22 cellular contexts compared by ENCODE assay signal in genomic region chr12:132583736-132584135, GRCh38. TPM values are rescaled to one million over a fixed set of nuclear protein-coding genes. Genes with fewer than 3 reads are reported as not detected.
DNase-seq lines count a peak whose midpoint lies in the region; ATAC-seq and TF ChIP-seq lines count a peak whose summit lies in the region.
"Had no signal": no experiment of that assay in that cellular context is flagged by ENCODE, and none has a peak within 500 bp of the region (broad histone marks: within the 10 kb centered on the region; RNA-seq: fewer than 3 reads in every experiment).

No MANE protein-coding gene starts in this region.

- H3K36me3 Mint-ChIP-seq in HFFc6 (ENCODE audit: low read depth) (peaks cover 4% of the 10 kb centered on the region), type B pancreatic cell (peaks cover 12% of the 10 kb centered on the region)
- peaks cover 10% of the 10 kb centered on the region for H3K36me3 Mint-ChIP-seq in activated T-helper 17 cell treated with anti-CD3 and anti-CD28 coated beads, Interleukin-2, amount 50 U/mL, for 72 hours (ENCODE audit: low read depth)
- no peaks in the 10 kb centered on the region for H3K36me3 Mint-ChIP-seq in natural killer cell treated with Interleukin-12 subunit alpha and Interleukin-12 subunit beta and Interleukin-15 and Interleukin-18, amount 100 ng/mL, for 72 hours

- H3K9me3 Mint-ChIP-seq in HFFc6 = no peaks in the 10 kb centered on the region; the same call in 1 of the 2 replicates
- H3K9me3 Mint-ChIP-seq in type B pancreatic cell = no peaks in the 10 kb centered on the region
- no peaks in the 10 kb centered on the region for H3K9me3 Mint-ChIP-seq in activated T-helper 17 cell treated with anti-CD3 and anti-CD28 coated beads, Interleukin-2, amount 50 U/mL, for 72 hours
- H3K9me3 Mint-ChIP-seq in natural killer cell treated with Interleukin-12 subunit alpha and Interleukin-12 subunit beta and Interleukin-15 and Interleukin-18, amount 100 ng/mL, for 72 hours = no peaks in the 10 kb centered on the region
- H3K9me3 Mint-ChIP-seq: CD8-positive, alpha-beta memory T cell had no signal

- no peak for ATAC-seq in activated T-helper 17 cell treated with anti-CD3 and anti-CD28 coated beads, Interleukin-2, amount 50 U/mL, for 72 hours (replicated peaks)
- ATAC-seq in aorta (ENCODE audit: low FRiP score) = no peak
- no peak for ATAC-seq in natural killer cell treated with Interleukin-12 subunit alpha and Interleukin-12 subunit beta and Interleukin-15 and Interleukin-18, amount 100 ng/mL, for 72 hours
- ATAC-seq: left colon had no signal

- no peak overlapping the region for H3K27ac ChIP-seq in aorta (ENCODE audit: low read depth in 1 of 2, low read length in 2 of 2)
- H3K27ac ChIP-seq: hepatocyte, neutrophil, thoracic aorta had no signal

- no peaks in the 10 kb centered on the region for H3K4me1 ChIP-seq in aorta (ENCODE audit: control insufficient read depth in 1 of 2, insufficient read depth in 2 of 2, low read length in 2 of 2)

- DNase-seq in HFFc6 (no peak), ecto neural progenitor cell (ENCODE audit: low spot score) (peak; percentile 75), iris pigment epithelial cell (ENCODE audit: low read depth) (peak; percentile 32), type B pancreatic cell (ENCODE audit: extremely low spot score, unreplicated experiment) (no peak), aorta (no peak)
- no peak for DNase-seq in natural killer cell treated with Interleukin-12 subunit alpha and Interleukin-12 subunit beta and Interleukin-15 and Interleukin-18, amount 100 ng/mL, for 72 hours (ENCODE audit: low spot score)
- DNase-seq: activated CD4-positive, alpha-beta T cell treated with anti-CD3 and anti-CD28 coated beads, Interleukin-2, amount 50 U/mL, for 48 hours; activated naive CD4-positive, alpha-beta T cell treated with Interleukin-2 at 50 U/mL for 16 hours; activated T-cell treated with anti-CD3 and anti-CD28 coated beads for 4 hours; CD8-positive, alpha-beta memory T cell; DMS79 treated with DMSO at 0.1 percent for 48 hours; left colon; NCI-H1417; NCI-H526 treated with DMSO at 0.1 percent for 48 hours; OCI-M1; SHP77 treated with DMSO at 0.1 percent for 48 hours had no signal

- intact Hi-C loops in aorta (cut with DNase I) = no loop called here

- H3K4me3 Mint-ChIP-seq in HFFc6 (peak overlapping the region; percentile 52; the same call in 1 of the 2 replicates), type B pancreatic cell (peak overlapping the region; percentile 17)
- no peak overlapping the region for H3K4me3 Mint-ChIP-seq in activated T-helper 17 cell treated with anti-CD3 and anti-CD28 coated beads, Interleukin-2, amount 50 U/mL, for 72 hours
- no peak overlapping the region for H3K4me3 Mint-ChIP-seq in natural killer cell treated with Interleukin-12 subunit alpha and Interleukin-12 subunit beta and Interleukin-15 and Interleukin-18, amount 100 ng/mL, for 72 hours
- H3K4me3 Mint-ChIP-seq: CD8-positive, alpha-beta memory T cell had no signal

- no peak overlapping the region for H3K27ac Mint-ChIP-seq in HFFc6
- peak overlapping the region; percentile 71 for H3K27ac Mint-ChIP-seq in type B pancreatic cell
- no peak overlapping the region for H3K27ac Mint-ChIP-seq in activated T-helper 17 cell treated with anti-CD3 and anti-CD28 coated beads, Interleukin-2, amount 50 U/mL, for 72 hours
- H3K27ac Mint-ChIP-seq in natural killer cell treated with Interleukin-12 subunit alpha and Interleukin-12 subunit beta and Interleukin-15 and Interleukin-18, amount 100 ng/mL, for 72 hours = no peak overlapping the region
- H3K27ac Mint-ChIP-seq: CD8-positive, alpha-beta memory T cell had no signal

- H3K4me3 ChIP-seq in aorta (ENCODE audit: low read length in 2 of 2) = no peak overlapping the region
- H3K4me3 ChIP-seq: hepatocyte, thoracic aorta had no signal

- TF ChIP-seq CTCF in HFFc6 (IDR thresholded peaks at IDR 0.05) (no peak), type B pancreatic cell (conservative IDR thresholded peaks at IDR 0.05) (no peak)

- no peaks in the 10 kb centered on the region for H3K36me3 ChIP-seq in aorta (ENCODE audit: control insufficient read depth in 1 of 2, insufficient read depth in 2 of 2, low read length in 1 of 2)

- H3K27me3 Mint-ChIP-seq in HFFc6 (ENCODE audit: insufficient read depth) (peaks cover 5% of the 10 kb centered on the region), type B pancreatic cell (peaks cover 15% of the 10 kb centered on the region)
- no peaks in the 10 kb centered on the region for H3K27me3 Mint-ChIP-seq in activated T-helper 17 cell treated with anti-CD3 and anti-CD28 coated beads, Interleukin-2, amount 50 U/mL, for 72 hours
- H3K27me3 Mint-ChIP-seq in natural killer cell treated with Interleukin-12 subunit alpha and Interleukin-12 subunit beta and Interleukin-15 and Interleukin-18, amount 100 ng/mL, for 72 hours = no peaks in the 10 kb centered on the region
- H3K27me3 Mint-ChIP-seq: CD8-positive, alpha-beta memory T cell had no signal

- no peaks in the 10 kb centered on the region for H3K4me1 Mint-ChIP-seq in HFFc6 (ENCODE audit: low read depth)
- peaks cover 3% of the 10 kb centered on the region for H3K4me1 Mint-ChIP-seq in type B pancreatic cell (ENCODE audit: unreplicated experiment)
- no peaks in the 10 kb centered on the region for H3K4me1 Mint-ChIP-seq in activated T-helper 17 cell treated with anti-CD3 and anti-CD28 coated beads, Interleukin-2, amount 50 U/mL, for 72 hours
- H3K4me1 Mint-ChIP-seq in natural killer cell treated with Interleukin-12 subunit alpha and Interleukin-12 subunit beta and Interleukin-15 and Interleukin-18, amount 100 ng/mL, for 72 hours (ENCODE audit: low read depth in 2 of 2) = no peaks in the 10 kb centered on the region
- H3K4me1 Mint-ChIP-seq: CD8-positive, alpha-beta memory T cell had no signal

- no peaks in the 10 kb centered on the region for H3K27me3 ChIP-seq in aorta (ENCODE audit: control insufficient read depth in 1 of 2, insufficient read depth in 2 of 2, low read length in 1 of 2)

- no peaks in the 10 kb centered on the region for H3K9me3 ChIP-seq in aorta (ENCODE audit: control insufficient read depth, low read length)
- H3K9me3 ChIP-seq: neutrophil, thoracic aorta had no signal

- 87% methylated on average over 29 of the region's 29 CpGs for WGBS in aorta, 2 donors

RNA-seq across cellular contexts. Expression of gene LRCOL1, which starts 26.6 kb away (rescaled TPM):
- total RNA-seq in HFFc6 (2021; fragmentation: NEBNext Ultra II Directional; extraction: Animal tissue kit (Norgen Biotek cat#: 25700)) = under 1 TPM; 0.23 to 1.00 (median 0.52) TPM
- total RNA-seq in type B pancreatic cell (ENCODE audit: low replicate concordance) = not detected in 2 replicates
- total RNA-seq in activated T-helper 17 cell treated with anti-CD3 and anti-CD28 coated beads, Interleukin-2, amount 50 U/mL, for 72 hours = not detected
- 1 to 10 TPM in 1 of 2 donors, not detected in 1; 1.2 TPM for total RNA-seq in aorta
- polyA plus RNA-seq in aorta = under 1 TPM in 1 of 2 donors, not detected in 1; 0.59 TPM
- not detected for total RNA-seq in natural killer cell treated with Interleukin-12 subunit alpha and Interleukin-12 subunit beta and Interleukin-15 and Interleukin-18, amount 100 ng/mL, for 72 hours
- total RNA-seq: CD8-positive, alpha-beta memory T cell; fibroblast of villous mesenchyme; hepatocyte; left colon; T-helper 1 cell treated with Interleukin-12 subunit alpha and Interleukin-12 subunit beta and Interleukin-4 antibody, amounts not matched to agents 30 ng/mL and 1 ng/mL, for 36 hours; thoracic aorta had no signal
- polyA plus RNA-seq: CD8-positive, alpha-beta memory T cell had no signal

RNA-seq across cellular contexts. Expression of gene P2RX2, which starts 34.8 kb away (rescaled TPM):
- total RNA-seq in HFFc6 (2021; fragmentation: NEBNext Ultra II Directional; extraction: Animal tissue kit (Norgen Biotek cat#: 25700)) = not detected
- 2.8 and 5.4 TPM in 2 replicates for total RNA-seq in type B pancreatic cell (ENCODE audit: low replicate concordance)
- total RNA-seq in activated T-helper 17 cell treated with anti-CD3 and anti-CD28 coated beads, Interleukin-2, amount 50 U/mL, for 72 hours = not detected
- under 1 TPM in 1 of 2 donors, not detected in 1; 0.27 TPM for total RNA-seq in aorta
- not detected for polyA plus RNA-seq in aorta
- total RNA-seq in natural killer cell treated with Interleukin-12 subunit alpha and Interleukin-12 subunit beta and Interleukin-15 and Interleukin-18, amount 100 ng/mL, for 72 hours = not detected
- total RNA-seq: CD8-positive, alpha-beta memory T cell; fibroblast of villous mesenchyme; hepatocyte; T-helper 1 cell treated with Interleukin-12 subunit alpha and Interleukin-12 subunit beta and Interleukin-4 antibody, amounts not matched to agents 30 ng/mL and 1 ng/mL, for 36 hours; thoracic aorta had no signal
- polyA plus RNA-seq: CD8-positive, alpha-beta memory T cell; hepatocyte had no signal

Comparison
In these comparisons a context has a peak if more than half of its experiments do, and no peak if none do; other contexts are left out.
1. DNase-seq: peak in ecto neural progenitor cell (single experiment) and iris pigment epithelial cell (single experiment); none in HFFc6 (single experiment), type B pancreatic cell (single experiment), aorta (0 of 2) and natural killer cell treated with Interleukin-12 subunit alpha and Interleukin-12 subunit beta and Interleukin-15 and Interleukin-18, amount 100 ng/mL, for 72 hours (single experiment).
2. H3K4me3 Mint-ChIP-seq: peak in HFFc6 (single experiment) and type B pancreatic cell (single experiment); none in activated T-helper 17 cell treated with anti-CD3 and anti-CD28 coated beads, Interleukin-2, amount 50 U/mL, for 72 hours (single experiment) and natural killer cell treated with Interleukin-12 subunit alpha and Interleukin-12 subunit beta and Interleukin-15 and Interleukin-18, amount 100 ng/mL, for 72 hours (single experiment).